Comparison of ENCODE assay signal across 21 cellular contexts in the genomic region with DNA sequence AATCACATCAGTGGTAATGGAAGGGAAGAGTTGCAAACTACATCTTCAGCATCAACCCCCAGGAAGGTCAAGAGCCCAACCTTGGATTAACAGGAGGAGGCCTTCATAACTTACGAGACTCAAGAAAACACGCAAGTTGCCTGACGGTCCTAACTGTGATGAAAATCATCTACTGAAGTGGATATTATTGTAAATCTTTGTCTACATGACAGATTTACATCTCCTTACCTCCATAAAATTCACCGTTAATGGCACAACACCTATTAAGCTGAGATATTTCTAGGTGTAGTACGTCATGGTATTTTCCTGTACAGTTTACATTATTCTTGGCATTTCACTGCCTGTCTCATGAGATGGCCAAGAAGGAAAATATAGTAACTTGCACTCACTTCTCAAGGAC.
DNase-seq lines count a peak whose midpoint lies in the region; ATAC-seq, FAIRE-seq and TF ChIP-seq lines count a peak whose summit lies in the region.
"Had no signal": no experiment of that assay in that cellular context is flagged by ENCODE, and none has a peak within 500 bp of the region (broad histone marks: within the 10 kb centered on the region; RNA-seq: fewer than 3 reads in every experiment).

No MANE protein-coding gene starts in this region.

- no peak for TF ChIP-seq CTCF in HEK293 (tag by site-specific recombination; IDR thresholded peaks at IDR 0.05)
- no peak for TF ChIP-seq CTCF in sigmoid colon (IDR thresholded peaks at IDR 0.05)

- intact Hi-C loops in sigmoid colon (cut with DNase I), result no loop called here

- no peak overlapping the region for H3K27ac Mint-ChIP-seq in T-cell
- H3K27ac Mint-ChIP-seq: B cell; CD4-positive, alpha-beta T cell; CD8-positive, alpha-beta T cell had no signal

- TF ChIP-seq POLR2A in sigmoid colon (IDR thresholded peaks at IDR 0.05), result no peak

- H3K9me3 ChIP-seq in HEK293 (ENCODE audit: control insufficient read depth, insufficient read depth, low read depth, low read length) (no peaks in the 10 kb centered on the region), sigmoid colon (no peaks in the 10 kb centered on the region), HAP-1 (no peaks in the 10 kb centered on the region)
- H3K9me3 ChIP-seq: A549; BLaER1 treated with 17β-estradiol and CSF1 and Interleukin-3, amounts not matched to agents 10 nM and 100 nM; Caco-2 had no signal

- WGBS in sigmoid colon, 2 donors, result 83 to 85% methylated on average over 5 of the region's 5 CpGs

- H3K4me1 ChIP-seq in HEK293 (ENCODE audit: control insufficient read depth, insufficient read depth, low read length) (no peaks in the 10 kb centered on the region), sigmoid colon (peaks cover 0 to 28% (median 21%) of the 10 kb centered on the region in 4 donors), HAP-1 (no peaks in the 10 kb centered on the region)
- H3K4me1 ChIP-seq: A549; BLaER1 treated with 17β-estradiol and CSF1 and Interleukin-3, amounts not matched to agents 10 nM and 100 nM had no signal

- TF ChIP-seq EP300 in sigmoid colon (IDR thresholded peaks at IDR 0.05), result peak in 3 of 4 donors; percentile 8 to 58 (median 9)

- no peak for ATAC-seq in T-cell (replicated peaks in 1 of 4)
- ATAC-seq: A549; CD8-positive, alpha-beta T cell had no signal

- H3K27ac ChIP-seq in HEK293 (ENCODE audit: extremely low read depth, low read depth, low read length), result no peak overlapping the region
- H3K27ac ChIP-seq in sigmoid colon, result peak overlapping the region in 3 of 4 donors; percentile 34 to 57 (median 48)
- H3K27ac ChIP-seq: 22Rv1; A549; BLaER1 treated with 17β-estradiol and CSF1 and Interleukin-3, amounts not matched to agents 10 nM and 100 nM; C4-2B had no signal

- CTCF ChIA-PET in HEK293 (lab: Yijun Ruan, JAX), result no interaction called here
- CTCF ChIA-PET in T-cell (lab: Charles Lee), result no interaction called here

- no peaks in the 10 kb centered on the region for H3K27me3 Mint-ChIP-seq in T-cell
- H3K27me3 Mint-ChIP-seq: B cell; CD4-positive, alpha-beta T cell had no signal

- H3K27me3 ChIP-seq in sigmoid colon (no peaks in the 10 kb centered on the region), HAP-1 (ENCODE audit: low read depth) (no peaks in the 10 kb centered on the region)
- H3K27me3 ChIP-seq: BLaER1 treated with 17β-estradiol and CSF1 and Interleukin-3, amounts not matched to agents 10 nM and 100 nM had no signal

- no peaks in the 10 kb centered on the region for H3K4me1 Mint-ChIP-seq in T-cell
- H3K4me1 Mint-ChIP-seq: B cell had no signal

- H3K4me3 ChIP-seq in HEK293 (ENCODE audit: low read depth, low read length) (no peak overlapping the region), sigmoid colon (no peak overlapping the region), HAP-1 (no peak overlapping the region)
- H3K4me3 ChIP-seq: A549; BLaER1 treated with 17β-estradiol and CSF1 and Interleukin-3, amounts not matched to agents 10 nM and 100 nM had no signal

- POLR2A ChIA-PET in HEK293 (lab: Yijun Ruan, JAX) (no interaction called here), T-cell (lab: Charles Lee) (no interaction called here)

- H3K4me3 Mint-ChIP-seq in T-cell, result no peak overlapping the region
- H3K4me3 Mint-ChIP-seq: B cell; CD4-positive, alpha-beta T cell; CD8-positive, alpha-beta T cell had no signal

- no peak for DNase-seq in HTR-8/SVneo (ENCODE audit: insufficient read length, low spot score)
- no peak for DNase-seq in sigmoid colon
- DNase-seq in T-cell, result no peak
- no peak for DNase-seq in HAP-1 (ENCODE audit: low spot score in 2 of 2)
- DNase-seq: AML-193; Caco-2; Calu3; CD4-positive, alpha-beta T cell; CD8-positive, alpha-beta T cell; DMS79 treated with DMSO at 0.1 percent for 48 hours; GF-D8 had no signal

- H3K9me3 Mint-ChIP-seq in T-cell, result peaks cover 0 to 14% (median 4%) of the 10 kb centered on the region in 3 donors

- H3K36me3 Mint-ChIP-seq in T-cell, result no peaks in the 10 kb centered on the region
- H3K36me3 Mint-ChIP-seq: CD8-positive, alpha-beta T cell had no signal

- in situ Hi-C loops in HAP-1 (cut with MboI; ENCODE audit: low sequenced_read_pairs), result no loop called here

- FAIRE-seq in HTR-8/SVneo (lab: Jason Lieb, UNC), result peak; percentile 40
- FAIRE-seq: A549, D721Med, G401.6, GM12891, GM19239 had no signal

- H3K36me3 ChIP-seq in HEK293 (ENCODE audit: control insufficient read depth in 2 of 2, insufficient read depth in 1 of 2, low read length in 2 of 2), result no peaks in the 10 kb centered on the region
- H3K36me3 ChIP-seq in sigmoid colon, result no peaks in the 10 kb centered on the region
- H3K36me3 ChIP-seq in HAP-1 (replicated peaks), result no peaks in the 10 kb centered on the region
- H3K36me3 ChIP-seq: BLaER1 treated with 17β-estradiol and CSF1 and Interleukin-3, amounts not matched to agents 10 nM and 100 nM had no signal

TF ChIP-seq in HEK293, 187 proteins besides CTCF, POLR2A, EP300 and RAD21:
- TF ChIP-seq OSR2 (tag by site-specific recombination; IDR thresholded peaks at IDR 0.05) (0 out of 2 replicates have a peak, but pooled peaks have one; percentile 11), ZNF174 (tag by site-specific recombination; IDR thresholded peaks at IDR 0.05) (no peak), FEZF1 (tag by site-specific recombination; IDR thresholded peaks at IDR 0.05) (peak; percentile 86), PRDM6 (tag by site-specific recombination; IDR thresholded peaks at IDR 0.05) (peak; percentile 92), GLIS1 (tag by site-specific recombination; IDR thresholded peaks at IDR 0.05) (peak; percentile 70)
